ENCODE assay signal across 29 cellular contexts in the genomic region with DNA sequence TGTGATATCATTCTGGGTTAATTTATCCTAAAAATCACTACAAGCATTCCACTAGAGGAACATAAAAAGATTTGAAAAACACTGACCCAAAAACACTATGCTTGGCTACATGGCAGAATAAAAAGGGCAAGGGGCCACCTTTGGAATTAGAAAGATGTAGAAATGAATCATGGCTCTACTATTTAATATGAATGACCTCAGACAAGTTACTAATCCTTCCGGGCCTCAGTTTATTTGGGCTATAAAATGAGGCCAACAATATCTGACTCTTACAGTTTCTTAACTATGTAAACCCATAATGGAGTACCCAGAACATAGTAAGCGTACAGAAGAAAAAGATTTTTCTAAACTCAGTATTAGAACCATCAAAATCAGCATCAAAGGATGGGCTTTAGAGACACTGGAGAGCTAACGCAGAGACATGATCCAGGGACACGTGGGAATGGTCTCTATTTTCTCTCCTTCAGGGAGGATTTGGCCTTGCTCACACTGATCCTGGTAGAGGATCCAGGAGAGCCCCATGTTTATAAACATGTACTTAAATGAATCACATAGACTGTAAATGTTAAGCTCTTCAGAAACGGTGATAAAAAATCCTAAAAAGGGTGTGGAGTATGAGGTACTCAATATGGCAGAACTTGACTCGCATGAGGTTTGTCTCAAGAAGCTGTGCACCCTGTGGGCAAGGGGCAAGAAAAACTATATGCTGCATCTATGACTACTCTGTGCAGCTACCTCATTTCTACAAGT.
DNase-seq lines count a peak whose midpoint lies in the region; ATAC-seq and TF ChIP-seq lines count a peak whose summit lies in the region.
"Had no signal": no experiment of that assay in that cellular context is flagged by ENCODE, and none has a peak within 500 bp of the region (broad histone marks: within the 10 kb centered on the region; RNA-seq: fewer than 3 reads in every experiment).

No MANE protein-coding gene starts in this region.

- no peaks in the 10 kb centered on the region for H3K27me3 ChIP-seq in adipocyte (replicated peaks; ENCODE audit: control insufficient read depth, insufficient read depth, low read length)
- no peaks in the 10 kb centered on the region for H3K27me3 ChIP-seq in CD4-positive, alpha-beta memory T cell (ENCODE audit: insufficient read depth, low read length)
- H3K27me3 ChIP-seq: BLaER1 treated with 17β-estradiol and CSF1 and Interleukin-3, amounts not matched to agents 10 nM and 100 nM; gastroesophageal sphincter had no signal

- peaks cover 18% of the 10 kb centered on the region for H3K4me1 ChIP-seq in adipocyte (ENCODE audit: control insufficient read depth, insufficient read depth, low read length)
- H3K4me1 ChIP-seq in CD4-positive, alpha-beta memory T cell (ENCODE audit: insufficient read depth, low read length) = no peaks in the 10 kb centered on the region
- H3K4me1 ChIP-seq: BLaER1 treated with 17β-estradiol and CSF1 and Interleukin-3, amounts not matched to agents 10 nM and 100 nM had no signal

- no peaks in the 10 kb centered on the region for H3K9me3 ChIP-seq in adipocyte (ENCODE audit: control insufficient read depth, low read length)
- no peaks in the 10 kb centered on the region for H3K9me3 ChIP-seq in CD4-positive, alpha-beta memory T cell (ENCODE audit: control insufficient read depth in 1 of 2, low read length in 2 of 2)
- H3K9me3 ChIP-seq: gastroesophageal sphincter had no signal

- ATAC-seq in GM18868 (IDR thresholded peaks at IDR 0.05; ENCODE audit: unreplicated experiment) (no peak), GM19328 (IDR thresholded peaks at IDR 0.05; ENCODE audit: unreplicated experiment) (no peak)
- ATAC-seq: gastroesophageal sphincter; naive thymus-derived CD4-positive, alpha-beta T cell; Panc1 had no signal

- intact Hi-C loops in CD4-positive, alpha-beta memory T cell (cut with micrococcal nuclease) = no loop called here

- POLR2A ChIA-PET in CD4-positive, alpha-beta memory T cell (lab: Charles Lee; ENCODE audit: partially characterized antibody) = no interaction called here

- DNase-seq in EL (peak; percentile 80), adipocyte (ENCODE audit: low read depth) (peak; percentile 15), fibroblast of pulmonary artery (ENCODE audit: low read depth) (peak; percentile 20), renal cortical epithelial cell (ENCODE audit: low read depth) (peak; percentile 18), anterior cingulate cortex (lab: John Stamatoyannopoulos, UW) (no peak)
- DNase-seq in CD4-positive, alpha-beta memory T cell = no peak
- DNase-seq: activated CD4-positive, alpha-beta T cell treated with anti-CD3 and anti-CD28 coated beads, Interleukin-2, amount 10 ng/mL, durations not matched to agents 24 days and 14 days; activated gamma-delta T cell treated with Interleukin-2 at 50 U/mL for 16 hours; activated T-cell treated with anti-CD3 and anti-CD28 coated beads, Interleukin-2, amount 50 U/mL, for 24 hours; COR-L47; DMS53; effector CD4-positive, alpha-beta T cell; HFFc6; midbrain; naive thymus-derived CD4-positive, alpha-beta T cell; NCI-H1694 treated with DMSO at 0.1 percent for 48 hours; NCI-H2171 treated with DMSO at 0.1 percent for 48 hours; NCI-H526; NK-92 treated with Interleukin-12 subunit alpha and Interleukin-12 subunit beta, amount 100 ng/mL, for 24 hours; retina; SIG-M5; stimulated activated CD4-positive, alpha-beta T cell treated with anti-CD3 and anti-CD28 coated beads, Interleukin-2, amount 100 ng/mL, for 24 hours; T1000 had no signal

- CTCF ChIA-PET in CD4-positive, alpha-beta memory T cell (lab: Charles Lee; ENCODE audit: partially characterized antibody) = no interaction called here

- peaks cover 0 to 11% (median 7%) of the 10 kb centered on the region in 8 donors for H3K9me3 Mint-ChIP-seq in CD4-positive, alpha-beta memory T cell

- no peak overlapping the region for H3K27ac ChIP-seq in CD4-positive, alpha-beta memory T cell (ENCODE audit: low read depth, low read length)
- H3K27ac ChIP-seq: BLaER1 treated with 17β-estradiol and CSF1 and Interleukin-3, amounts not matched to agents 10 nM and 100 nM; gastroesophageal sphincter had no signal

- no peaks in the 10 kb centered on the region for H3K36me3 ChIP-seq in adipocyte (ENCODE audit: control insufficient read depth, insufficient read depth, low read length, severe bottlenecking)
- H3K36me3 ChIP-seq in CD4-positive, alpha-beta memory T cell (ENCODE audit: insufficient read depth, low read length) = no peaks in the 10 kb centered on the region
- H3K36me3 ChIP-seq: BLaER1 treated with 17β-estradiol and CSF1 and Interleukin-3, amounts not matched to agents 10 nM and 100 nM; gastroesophageal sphincter had no signal

- no peak overlapping the region for H3K4me3 ChIP-seq in adipocyte (ENCODE audit: low read length)
- H3K4me3 ChIP-seq in fibroblast of pulmonary artery (replicated peaks; ENCODE audit: low read depth, low read length) = no peak overlapping the region
- H3K4me3 ChIP-seq in CD4-positive, alpha-beta memory T cell (ENCODE audit: low read length in 2 of 2) = no peak overlapping the region
- H3K4me3 ChIP-seq: BLaER1 treated with 17β-estradiol and CSF1 and Interleukin-3, amounts not matched to agents 10 nM and 100 nM; gastroesophageal sphincter had no signal

- H3K4me3 Mint-ChIP-seq in CD4-positive, alpha-beta memory T cell = no peak overlapping the region
- H3K4me3 Mint-ChIP-seq: activated CD4-positive, alpha-beta T cell treated with anti-CD3 and anti-CD28 coated beads, Interleukin-2, amount 10 ng/mL, durations not matched to agents 24 days and 14 days; activated T-cell treated with anti-CD3 and anti-CD28 coated beads, Interleukin-2, amount 50 U/mL, for 24 hours; HFFc6; naive thymus-derived CD4-positive, alpha-beta T cell; type B pancreatic cell had no signal

- H3K36me3 Mint-ChIP-seq in CD4-positive, alpha-beta memory T cell = no peaks in the 10 kb centered on the region

- no peak for TF ChIP-seq CTCF in fibroblast of pulmonary artery (IDR thresholded peaks at IDR 0.05; ENCODE audit: low read length, missing control alignments)

- H3K9ac ChIP-seq in adipocyte (ENCODE audit: low read length) = no peak overlapping the region
- H3K9ac ChIP-seq: BLaER1 treated with 17β-estradiol and CSF1 and Interleukin-3, amounts not matched to agents 10 nM and 100 nM had no signal

- no peaks in the 10 kb centered on the region for H3K4me1 Mint-ChIP-seq in CD4-positive, alpha-beta memory T cell
- H3K4me1 Mint-ChIP-seq: activated CD4-positive, alpha-beta T cell treated with anti-CD3 and anti-CD28 coated beads, Interleukin-2, amount 10 ng/mL, durations not matched to agents 24 days and 14 days; naive thymus-derived CD4-positive, alpha-beta T cell had no signal

- no peak overlapping the region for H3K27ac Mint-ChIP-seq in CD4-positive, alpha-beta memory T cell
- H3K27ac Mint-ChIP-seq: activated CD4-positive, alpha-beta T cell treated with anti-CD3 and anti-CD28 coated beads, Interleukin-2, amount 10 ng/mL, durations not matched to agents 24 days and 14 days; activated T-cell treated with anti-CD3 and anti-CD28 coated beads, Interleukin-2, amount 50 U/mL, for 24 hours; naive thymus-derived CD4-positive, alpha-beta T cell; type B pancreatic cell had no signal

- H3K27me3 Mint-ChIP-seq in CD4-positive, alpha-beta memory T cell = peaks cover 2 to 6% of the 10 kb centered on the region in 2 donors
- H3K27me3 Mint-ChIP-seq: type B pancreatic cell had no signal

Comparison
In these comparisons a context has a peak if more than half of its experiments do, and no peak if none do; other contexts are left out.
1. DNase-seq: peak in EL (single experiment), adipocyte (single experiment), fibroblast of pulmonary artery (single experiment) and renal cortical epithelial cell (single experiment); none in anterior cingulate cortex (0 of 58) and CD4-positive, alpha-beta memory T cell (0 of 5).